In the genomic region with DNA sequence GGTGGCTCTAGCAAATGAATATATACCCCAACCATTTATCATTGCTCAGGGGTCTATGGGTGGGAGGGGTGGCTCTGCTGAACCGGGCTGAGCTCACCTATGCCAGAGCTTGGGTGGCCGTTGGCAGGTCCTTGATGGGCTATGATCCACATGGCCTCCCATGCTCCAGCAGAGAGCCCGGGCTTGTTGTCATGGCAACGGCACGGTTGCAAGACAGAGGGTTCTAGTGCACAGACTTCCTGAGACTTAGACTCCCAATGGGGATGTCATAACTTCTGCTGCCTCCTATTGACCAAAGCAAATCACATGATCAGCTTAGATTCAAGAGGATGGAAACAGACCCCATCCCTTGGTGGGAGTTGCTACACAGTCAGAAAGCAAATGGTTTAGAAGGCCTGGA, we compare ENCODE assay signal across 25 cellular contexts. TPM values are rescaled to one million over a fixed set of nuclear protein-coding genes. Genes with fewer than 3 reads are reported as not detected.
A peak's percentile ranks its signal among the peaks of the same experiment; 100 is the strongest.
DNase-seq lines count a peak whose midpoint lies in the region; ATAC-seq, FAIRE-seq and TF ChIP-seq lines count a peak whose summit lies in the region.
"Had no signal": no experiment of that assay in that cellular context is flagged by ENCODE, and none has a peak within 500 bp of the region (broad histone marks: within the 10 kb centered on the region; RNA-seq: fewer than 3 reads in every experiment).

No MANE protein-coding gene starts in this region.

- H4K8ac ChIP-seq in mesendoderm (ENCODE audit: low read depth, low read length): no peak overlapping the region

- H3K4me3 Mint-ChIP-seq in T-helper 2 cell treated with Interferon-gamma antibody and Interleukin-4, amounts not matched to agents 5 μg/mL and 100 μg/mL, for 36 hours: no peak overlapping the region
- H3K4me3 Mint-ChIP-seq: CD4-positive, alpha-beta T cell had no signal

- H3K23ac ChIP-seq in mesendoderm (ENCODE audit: low read length): no peak overlapping the region

- no peaks in the 10 kb centered on the region for H3K36me3 Mint-ChIP-seq in T-helper 2 cell treated with Interferon-gamma antibody and Interleukin-4, amounts not matched to agents 5 μg/mL and 100 μg/mL, for 36 hours (ENCODE audit: low read depth)

- DNase-seq in HepG2 (ENCODE audit: low spot score) (no peak), right lobe of liver (no peak), NCI-H774 (lab: John Stamatoyannopoulos, UW) (peak; percentile 17), mesendoderm (peak; percentile 19), dorsolateral prefrontal cortex (no peak)
- no peak for DNase-seq in T-helper 2 cell treated with Interferon-gamma antibody and Interleukin-4, amounts not matched to agents 5 μg/mL and 100 μg/mL, for 36 hours (ENCODE audit: low spot score)
- DNase-seq: ACHN; Caco-2; CD4-positive, alpha-beta T cell; DMS153; NCI-H1694; NCI-H2081 treated with DMSO at 0.1 percent for 48 hours; NCI-H226; NCI-H526; SIG-M5; SK-N-SH had no signal

- no peaks in the 10 kb centered on the region for H3K4me1 Mint-ChIP-seq in T-helper 2 cell treated with Interferon-gamma antibody and Interleukin-4, amounts not matched to agents 5 μg/mL and 100 μg/mL, for 36 hours (ENCODE audit: low read depth)

- in situ Hi-C loops in HepG2 (cut with HindIII; ENCODE audit: extremely low pct_ligation_motif_present, low pct_unique_long_range_greater_than_20kb): no loop called here

- POLR2A ChIA-PET in HepG2 (lab: Yijun Ruan, JAX): interaction anchor here (0.7 kb wide), 1 partner anchor 599 kb away, joined by 4 read pairs; no protein-coding TSS in a partner anchor

- H3K4me3 ChIP-seq in HepG2 (replicated peaks in 1 of 3; ENCODE audit: insufficient read depth in 1 of 3, low read depth in 2 of 3, low read length in 3 of 3) (no peak overlapping the region), right lobe of liver (no peak overlapping the region), mesendoderm (ENCODE audit: low read length) (no peak overlapping the region), dorsolateral prefrontal cortex (no peak overlapping the region)
- H3K4me3 ChIP-seq: BLaER1 had no signal

- no peaks in the 10 kb centered on the region for H3K27me3 Mint-ChIP-seq in T-helper 2 cell treated with Interferon-gamma antibody and Interleukin-4, amounts not matched to agents 5 μg/mL and 100 μg/mL, for 36 hours (ENCODE audit: low read depth)
- H3K27me3 Mint-ChIP-seq: CD4-positive, alpha-beta T cell had no signal

- no peak overlapping the region for H3K18ac ChIP-seq in mesendoderm (ENCODE audit: low read length)

- H3K9ac ChIP-seq in HepG2 (ENCODE audit: insufficient read depth, low read depth, low read length): no peak overlapping the region
- H3K9ac ChIP-seq in mesendoderm (ENCODE audit: low read length): no peak overlapping the region
- H3K9ac ChIP-seq: BLaER1, KMS-11, SK-N-SH had no signal

- H3K27ac Mint-ChIP-seq in T-helper 2 cell treated with Interferon-gamma antibody and Interleukin-4, amounts not matched to agents 5 μg/mL and 100 μg/mL, for 36 hours: no peak overlapping the region
- H3K27ac Mint-ChIP-seq: CD4-positive, alpha-beta T cell had no signal

- H3K36me3 ChIP-seq in HepG2 (replicated peaks in 1 of 2; ENCODE audit: control insufficient read depth in 1 of 2, insufficient read depth in 2 of 2, low read length in 2 of 2) (no peaks in the 10 kb centered on the region), right lobe of liver (no peaks in the 10 kb centered on the region), mesendoderm (ENCODE audit: control insufficient read depth, insufficient read depth, low read length) (no peaks in the 10 kb centered on the region)
- H3K36me3 ChIP-seq: BLaER1 had no signal

- H3K4me2 ChIP-seq in HepG2 (ENCODE audit: low read depth, low read length) (no peak overlapping the region), mesendoderm (ENCODE audit: low read length) (no peak overlapping the region)
- H3K4me2 ChIP-seq: KMS-11, SK-N-SH had no signal

- H3K27me3 ChIP-seq in HepG2 (ENCODE audit: control insufficient read depth in 1 of 2, insufficient read depth in 2 of 2, low read length in 2 of 2): peaks cover 0 to 8% of the 10 kb centered on the region in 2 experiments; a peak in 2 of 5 replicates
- H3K27me3 ChIP-seq in right lobe of liver: no peaks in the 10 kb centered on the region
- no peaks in the 10 kb centered on the region for H3K27me3 ChIP-seq in mesendoderm (ENCODE audit: insufficient read depth, low read length, poor library complexity)
- peaks cover 0 to 2% (median 0%) of the 10 kb centered on the region in 45 donors for H3K27me3 ChIP-seq in dorsolateral prefrontal cortex
- H3K27me3 ChIP-seq: BLaER1 had no signal

- H2BK15ac ChIP-seq in mesendoderm (replicated peaks; ENCODE audit: low read depth): no peak overlapping the region

- no peak for FAIRE-seq in HepG2 (lab: Jason Lieb, UNC)
- FAIRE-seq: GM12892, H1 had no signal

- H2AFZ ChIP-seq in HepG2 (ENCODE audit: low read length): no peak overlapping the region

- no peaks in the 10 kb centered on the region for H4K20me1 ChIP-seq in HepG2 (ENCODE audit: insufficient read depth, low read length)
- H4K20me1 ChIP-seq: BLaER1 had no signal

- 67% methylated on average over 3 of the region's 5 CpGs for WGBS in HepG2 (ENCODE audit: low lambda C conversion rate)
- WGBS in right lobe of liver (ENCODE audit: insufficient coverage, low coverage, low lambda C conversion rate, missing lambda C conversion rate): 0% methylated on average over 1 of the region's 5 CpGs
- no CpG with 5 or more reads among the region's 5 CpGs for WGBS in mesendoderm (ENCODE audit: extremely low coverage, insufficient coverage, low lambda C conversion rate)

- H3K4ac ChIP-seq in mesendoderm (ENCODE audit: low read depth, low read length): no peak overlapping the region

- peaks cover 10% of the 10 kb centered on the region for H3K4me1 ChIP-seq in HepG2 (ENCODE audit: insufficient read depth, low read length)
- no peaks in the 10 kb centered on the region for H3K4me1 ChIP-seq in right lobe of liver
- H3K4me1 ChIP-seq in mesendoderm (ENCODE audit: control insufficient read depth, low read depth, low read length): no peaks in the 10 kb centered on the region

- CTCF ChIA-PET in HepG2 (lab: Yijun Ruan, JAX; ENCODE audit: low intra/inter-chr PET ratio, low total read pairs): no interaction called here

- no peak for TF ChIP-seq RAD21 in HepG2 (CRISPR knock-in tag; IDR thresholded peaks at IDR 0.05)

- TF ChIP-seq POLR2A in HepG2 (IDR thresholded peaks at IDR 0.05; ENCODE audit: insufficient read depth in 1 of 2, low read depth in 2 of 2, low read length in 2 of 2): no peak
- no peak for TF ChIP-seq POLR2A in right lobe of liver (IDR thresholded peaks at IDR 0.05)

- TF ChIP-seq EP300 in HepG2 (IDR thresholded peaks at IDR 0.05; ENCODE audit: low read depth in 2 of 2, low read length in 2 of 2) (no peak), HepG2 (CRISPR knock-in tag; IDR thresholded peaks at IDR 0.05; ENCODE audit: borderline replicate concordance) (no peak)

- H2BK5ac ChIP-seq in mesendoderm (ENCODE audit: low read length): no peak overlapping the region

- H4K5ac ChIP-seq in mesendoderm (ENCODE audit: low read length): no peak overlapping the region

- no peaks in the 10 kb centered on the region for H3K79me2 ChIP-seq in HepG2 (ENCODE audit: insufficient read depth, low read length)
- no peaks in the 10 kb centered on the region for H3K79me2 ChIP-seq in mesendoderm (ENCODE audit: control insufficient read depth, insufficient read depth, low read length)

- peaks cover 8% of the 10 kb centered on the region for H3K9me3 Mint-ChIP-seq in T-helper 2 cell treated with Interferon-gamma antibody and Interleukin-4, amounts not matched to agents 5 μg/mL and 100 μg/mL, for 36 hours

- ATAC-seq in HepG2 (no peak), right lobe of liver (no peak), GM19324 (IDR thresholded peaks at IDR 0.05; ENCODE audit: low FRiP score, unreplicated experiment) (no peak)
- ATAC-seq: HCT116 had no signal

- no peaks in the 10 kb centered on the region for H3K79me1 ChIP-seq in mesendoderm (ENCODE audit: low read length)

- H3K9me3 ChIP-seq in HepG2 (ENCODE audit: low read length): peaks cover 12% of the 10 kb centered on the region; the same call in 1 of the 2 replicates
- no peaks in the 10 kb centered on the region for H3K9me3 ChIP-seq in right lobe of liver
- H3K9me3 ChIP-seq: SK-N-SH had no signal

- no peak overlapping the region for H2AK5ac ChIP-seq in mesendoderm (ENCODE audit: low read length)

- intact Hi-C loops in HepG2 (cut with micrococcal nuclease; ENCODE audit: unreplicated experiment) (no loop called here), right lobe of liver (cut with DNase I) (no loop called here), dorsolateral prefrontal cortex (cut with DNase I) (no loop called here)

- H2BK120ac ChIP-seq in mesendoderm (ENCODE audit: low read depth, low read length): no peak overlapping the region

- TF ChIP-seq CTCF in HepG2 (CRISPR knock-in tag; IDR thresholded peaks at IDR 0.05) (no peak), right lobe of liver (IDR thresholded peaks at IDR 0.05) (no peak), dorsolateral prefrontal cortex (IDR thresholded peaks at IDR 0.05 in 54 of 56, conservative IDR thresholded peaks at IDR 0.05 in 2 of 56; ENCODE audit: low read depth in 1 of 56, partially characterized antibody in 56 of 56) (no peak)

- H3K56ac ChIP-seq in mesendoderm (ENCODE audit: low read length): no peak overlapping the region

- H3K27ac ChIP-seq in HepG2 (ENCODE audit: extremely low read length, insufficient read depth, low read length) (no peak overlapping the region), right lobe of liver (no peak overlapping the region), mesendoderm (ENCODE audit: low read depth, low read length) (no peak overlapping the region), dorsolateral prefrontal cortex (no peak overlapping the region)
- H3K27ac ChIP-seq: BLaER1, HL-60, KMS-11 had no signal

- no TSS peak for BruUV-seq in HepG2 (replicated peaks; lab: Mats Ljungman, UMichigan)

RNA-seq across cellular contexts. Expression of gene CARD11, which starts 36.4 kb away (rescaled TPM):
- total RNA-seq in HepG2 (2016; rRNA removed; fragmentation: Illumina TruSeq; extraction: Trizol): not detected in 2 replicates
- not detected in 2 replicates for total RNA-seq in HepG2 (2016; cell fraction: cytosol; rRNA removed; fragmentation: Illumina TruSeq; extraction: Trizol; ENCODE audit: low read depth)
- not detected in 2 replicates for total RNA-seq in HepG2 (2016; cell fraction: insoluble cytoplasmic fraction; rRNA removed; fragmentation: Illumina TruSeq; extraction: Trizol)
- total RNA-seq in HepG2 (2016; cell fraction: membrane; rRNA removed; fragmentation: Illumina TruSeq; extraction: Trizol): not detected in 2 replicates
- total RNA-seq in HepG2 (2016; cell fraction: nucleus; rRNA removed; fragmentation: Illumina TruSeq; extraction: Trizol): not detected in 2 replicates
- 0.04 and 0.05 TPM in 2 replicates for polyA plus RNA-seq in HepG2 (2011; rRNA removed)
- 0.05 and 0.07 TPM in 2 replicates for polyA plus RNA-seq in HepG2 (2011; cell fraction: cytosol; rRNA removed)
- polyA plus RNA-seq in HepG2 (2011; cell fraction: nucleus; rRNA removed): 0.12 and 0.40 TPM in 2 replicates
- 0.13 and 0.21 TPM in 2 replicates for polyA plus RNA-seq in HepG2 (2012)
- polyA plus RNA-seq in HepG2 (2016; cell fraction: cytosol; fragmentation: Illumina TruSeq; extraction: Trizol; ENCODE audit: low read depth): not detected in 2 replicates
- polyA plus RNA-seq in HepG2 (2016; cell fraction: insoluble cytoplasmic fraction; fragmentation: Illumina TruSeq; extraction: Trizol; ENCODE audit: low read depth): not detected in 2 replicates
- not detected in 2 replicates for polyA plus RNA-seq in HepG2 (2016; cell fraction: membrane; fragmentation: Illumina TruSeq; extraction: Trizol; ENCODE audit: low read depth)
- polyA plus RNA-seq in HepG2 (2016; cell fraction: nucleus; fragmentation: Illumina TruSeq; extraction: Trizol; ENCODE audit: insufficient read depth, low read depth): not detected in 2 replicates
- polyA minus RNA-seq in HepG2 (2011; rRNA and poly(A)+ RNA removed; ENCODE audit: low replicate concordance): 0.26 TPM in 1 of 2 replicates, not detected in the other
- polyA minus RNA-seq in HepG2 (2011; cell fraction: cytosol; rRNA and poly(A)+ RNA removed): not detected in 2 replicates
- 0.13 TPM in 1 of 2 replicates, not detected in the other for polyA minus RNA-seq in HepG2 (2011; cell fraction: nucleus; rRNA and poly(A)+ RNA removed)
- total RNA-seq in right lobe of liver: under 1 TPM; 0.37 to 0.90 (median 0.50) TPM
- 22.1 TPM for polyA plus RNA-seq in mesendoderm (2013, experiment 1 of 2)
- polyA plus RNA-seq in mesendoderm (2013, experiment 2 of 2): 23.6 TPM
- total RNA-seq in dorsolateral prefrontal cortex: 1 to 10 TPM in 119 of 120 experiments, under 1 TPM in 1; 0.67 to 8.5 (median 3.2) TPM
- total RNA-seq: G401, HT-29 had no signal
- polyA plus RNA-seq: SK-N-SH had no signal

Comparison
In these comparisons a context has a peak if more than half of its experiments do, and no peak if none do; other contexts are left out.
1. DNase-seq: peak in NCI-H774 (single experiment) and mesendoderm (single experiment); none in HepG2 (single experiment), right lobe of liver (0 of 3), dorsolateral prefrontal cortex (0 of 10) and T-helper 2 cell treated with Interferon-gamma antibody and Interleukin-4, amounts not matched to agents 5 μg/mL and 100 μg/mL, for 36 hours (single experiment).